Comparison of ENCODE assay signal across 17 cellular contexts in genomic region chr15:35928847-35929246, GRCh38.
DNase-seq lines count a peak whose midpoint lies in the region; ATAC-seq and TF ChIP-seq lines count a peak whose summit lies in the region.
"Had no signal": no experiment of that assay in that cellular context is flagged by ENCODE, and none has a peak within 500 bp of the region (broad histone marks: within the 10 kb centered on the region; RNA-seq: fewer than 3 reads in every experiment).

No MANE protein-coding gene starts in this region.

- H3K36me3 Mint-ChIP-seq in nephron progenitor cell (ENCODE audit: low read depth), result no peaks in the 10 kb centered on the region
- H3K36me3 Mint-ChIP-seq: CD8-positive, alpha-beta T cell had no signal

- no peaks in the 10 kb centered on the region for H3K27me3 ChIP-seq in heart left ventricle
- H3K27me3 ChIP-seq: BLaER1 treated with 17β-estradiol and CSF1 and Interleukin-3, amounts not matched to agents 10 nM and 100 nM had no signal

- no peaks in the 10 kb centered on the region for H3K9me3 Mint-ChIP-seq in nephron progenitor cell
- H3K9me3 Mint-ChIP-seq: CD8-positive, alpha-beta T cell; IgD-negative memory B cell had no signal

- no peaks in the 10 kb centered on the region for H3K36me3 ChIP-seq in heart left ventricle
- H3K36me3 ChIP-seq: BLaER1 treated with 17β-estradiol and CSF1 and Interleukin-3, amounts not matched to agents 10 nM and 100 nM; HAP-1 had no signal

- no peaks in the 10 kb centered on the region for H3K4me1 ChIP-seq in heart left ventricle
- H3K4me1 ChIP-seq: BLaER1 treated with 17β-estradiol and CSF1 and Interleukin-3, amounts not matched to agents 10 nM and 100 nM; HAP-1 had no signal

- intact Hi-C loops in heart left ventricle (cut with DNase I), result no loop called here

- 80 to 94% (median 92%) methylated on average over 2 of the region's 2 CpGs for WGBS in heart left ventricle, 4 donors

- no peak overlapping the region for H3K27ac ChIP-seq in heart left ventricle
- H3K27ac ChIP-seq: BLaER1 treated with 17β-estradiol and CSF1 and Interleukin-3, amounts not matched to agents 10 nM and 100 nM; GM23248 had no signal

- H3K27me3 Mint-ChIP-seq in nephron progenitor cell (ENCODE audit: low read depth, poor library complexity), result no peaks in the 10 kb centered on the region
- H3K27me3 Mint-ChIP-seq: B cell, IgD-negative memory B cell had no signal

- peaks cover 20% of the 10 kb centered on the region for H3K4me1 Mint-ChIP-seq in nephron progenitor cell
- H3K4me1 Mint-ChIP-seq: B cell, IgD-negative memory B cell had no signal

- no peak for TF ChIP-seq POLR2A in heart left ventricle (IDR thresholded peaks at IDR 0.05)

- peak overlapping the region; percentile 44 for H3K27ac Mint-ChIP-seq in nephron progenitor cell
- H3K27ac Mint-ChIP-seq: B cell; CD8-positive, alpha-beta T cell; IgD-negative memory B cell had no signal

- TF ChIP-seq CTCF in nephron progenitor cell (IDR thresholded peaks at IDR 0.05) (no peak), heart left ventricle (IDR thresholded peaks at IDR 0.05) (no peak)

- no peaks in the 10 kb centered on the region for H3K9me3 ChIP-seq in heart left ventricle
- H3K9me3 ChIP-seq: BLaER1 treated with 17β-estradiol and CSF1 and Interleukin-3, amounts not matched to agents 10 nM and 100 nM; HAP-1 had no signal

- H3K4me3 ChIP-seq in heart left ventricle, result no peak overlapping the region
- H3K4me3 ChIP-seq: BLaER1 treated with 17β-estradiol and CSF1 and Interleukin-3, amounts not matched to agents 10 nM and 100 nM; GM23248; HAP-1 had no signal

- no peak overlapping the region for H3K4me3 Mint-ChIP-seq in nephron progenitor cell
- H3K4me3 Mint-ChIP-seq: B cell; CD8-positive, alpha-beta T cell; IgD-negative memory B cell had no signal

- DNase-seq in nephron progenitor cell, result no peak
- no peak for DNase-seq in heart left ventricle
- DNase-seq: Calu3; CD8-positive, alpha-beta T cell; DMS79 treated with DMSO at 0.1 percent for 48 hours; GF-D8; GM23248; KBM-7 had no signal

- ATAC-seq in GM18517 (IDR thresholded peaks at IDR 0.05; ENCODE audit: unreplicated experiment) (peak; percentile 36), HG03025 (IDR thresholded peaks at IDR 0.05; ENCODE audit: low FRiP score, unreplicated experiment) (peak; percentile 39), GM18502 (IDR thresholded peaks at IDR 0.05; ENCODE audit: poor library complexity, unreplicated experiment) (no peak), heart left ventricle (no peak), HG03571 (IDR thresholded peaks at IDR 0.05; ENCODE audit: unreplicated experiment) (no peak)
- ATAC-seq: CD8-positive, alpha-beta T cell; HepG2 had no signal

Comparison
In these comparisons a context has a peak if more than half of its experiments do, and no peak if none do; other contexts are left out.
1. ATAC-seq: peak in GM18517 (single experiment) and HG03025 (single experiment); none in GM18502 (single experiment), heart left ventricle (0 of 4) and HG03571 (single experiment).